ENCODE assay signal across 8 cellular contexts in the genomic region with DNA sequence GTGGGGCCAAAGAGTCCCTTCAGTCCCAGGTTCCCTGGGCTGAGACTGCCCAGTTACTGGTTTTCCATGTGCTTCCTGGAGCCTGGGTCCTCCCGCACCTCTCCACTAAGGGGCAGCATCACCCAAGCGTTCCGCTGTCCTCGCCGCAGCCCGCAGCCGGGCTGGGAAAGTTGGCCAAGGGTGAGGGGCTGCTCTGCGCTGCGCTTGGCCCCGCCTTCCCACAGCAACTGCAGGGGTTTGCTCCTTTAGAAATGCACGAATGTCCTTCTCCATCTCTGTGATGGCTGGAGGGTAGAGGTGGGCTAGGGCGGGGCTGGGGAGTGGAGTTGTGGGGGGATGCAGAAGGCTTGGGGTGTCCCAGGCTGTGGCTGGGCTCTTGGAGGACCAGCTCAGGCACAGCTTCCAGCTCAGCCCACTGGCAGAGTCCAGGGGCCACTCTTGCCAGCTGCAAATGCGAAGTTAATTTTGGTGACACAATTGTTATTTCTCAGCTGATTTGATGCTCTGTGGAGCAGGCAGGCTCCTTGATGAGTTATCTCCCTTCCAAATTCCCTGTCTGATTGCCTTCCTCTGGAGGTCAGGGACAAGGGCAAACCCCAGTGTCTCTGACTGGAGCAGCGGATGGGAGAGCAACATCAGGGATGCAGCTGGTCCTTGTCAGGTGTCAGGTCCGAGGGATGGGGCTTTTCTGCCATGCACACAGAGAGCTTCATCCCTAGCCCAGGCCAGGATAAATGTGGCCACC.
DNase-seq lines count a peak whose midpoint lies in the region; ATAC-seq and TF ChIP-seq lines count a peak whose summit lies in the region.

No MANE protein-coding gene starts in this region.

- ATAC-seq in memory B cell (ENCODE audit: low read depth) (peak; percentile 82), HG03095 (IDR thresholded peaks at IDR 0.05; ENCODE audit: unreplicated experiment) (no peak)

- peaks cover 26% of the 10 kb centered on the region for H3K36me3 Mint-ChIP-seq in activated CD4-positive, alpha-beta memory T cell treated with anti-CD3 and anti-CD28 coated beads, Interleukin-2, amount 10 ng/mL, durations not matched to agents 7 days and 5 days (ENCODE audit: low read depth)
- peaks cover 7% of the 10 kb centered on the region for H3K36me3 Mint-ChIP-seq in memory B cell

- H3K27me3 ChIP-seq in HAP-1 (ENCODE audit: low read depth) (no peaks in the 10 kb centered on the region), stomach (no peaks in the 10 kb centered on the region)

- in situ Hi-C loops in HAP-1 (cut with MboI; ENCODE audit: low sequenced_read_pairs), result loop anchor here (10.0 kb wide), 1 partner anchor 263 kb away; no protein-coding TSS in a partner anchor

- H3K4me1 ChIP-seq in HAP-1 (no peaks in the 10 kb centered on the region), stomach (peaks cover 12 to 40% (median 29%) of the 10 kb centered on the region in 4 donors)

- H3K4me1 Mint-ChIP-seq in activated CD4-positive, alpha-beta memory T cell treated with anti-CD3 and anti-CD28 coated beads, Interleukin-2, amount 10 ng/mL, durations not matched to agents 7 days and 5 days, result peaks cover 43% of the 10 kb centered on the region
- H3K4me1 Mint-ChIP-seq in memory B cell, result peaks cover 35% of the 10 kb centered on the region

- peak overlapping the region; percentile 70 for H3K27ac Mint-ChIP-seq in activated CD4-positive, alpha-beta memory T cell treated with anti-CD3 and anti-CD28 coated beads, Interleukin-2, amount 10 ng/mL, durations not matched to agents 7 days and 5 days
- no peak overlapping the region for H3K27ac Mint-ChIP-seq in memory B cell

- no peak overlapping the region for H3K4me3 Mint-ChIP-seq in activated CD4-positive, alpha-beta memory T cell treated with anti-CD3 and anti-CD28 coated beads, Interleukin-2, amount 10 ng/mL, durations not matched to agents 7 days and 5 days
- peak overlapping the region; percentile 38 for H3K4me3 Mint-ChIP-seq in memory B cell

- no peak for TF ChIP-seq EP300 in stomach (IDR thresholded peaks at IDR 0.05)

- H3K27me3 Mint-ChIP-seq in activated CD4-positive, alpha-beta memory T cell treated with anti-CD3 and anti-CD28 coated beads, Interleukin-2, amount 10 ng/mL, durations not matched to agents 7 days and 5 days, result no peaks in the 10 kb centered on the region
- H3K27me3 Mint-ChIP-seq in memory B cell, result no peaks in the 10 kb centered on the region

- no peak for TF ChIP-seq POLR2A in stomach (IDR thresholded peaks at IDR 0.05)

- CTCF ChIA-PET in activated CD4-positive, alpha-beta memory T cell treated with anti-CD3 and anti-CD28 coated beads, Interleukin-2, amount 10 ng/mL, durations not matched to agents 7 days and 5 days (lab: Charles Lee), result interaction anchor here (0.6 to 9.3 kb wide), 14 partner anchors 9 to 1587 kb away, joined by 3 to 164 read pairs (median 4); no protein-coding TSS in a partner anchor

- H3K4me3 ChIP-seq in HAP-1 (no peak overlapping the region), stomach (no peak overlapping the region)

- intact Hi-C loops in stomach (cut with DNase I; ENCODE audit: low total_unique reads), result loop anchor here (5.0 kb wide), 1 partner anchor 130 kb away; no protein-coding TSS in a partner anchor

- H3K27ac ChIP-seq in C4-2B (no peak overlapping the region), stomach (no peak overlapping the region)

- peak; percentile 90 for TF ChIP-seq CTCF in C4-2B (conservative IDR thresholded peaks at IDR 0.05)
- TF ChIP-seq CTCF in stomach (IDR thresholded peaks at IDR 0.05), result peak in 5 of 7 experiments; percentile 77 to 87 (median 85)

- H3K9me3 ChIP-seq in HAP-1, result no peaks in the 10 kb centered on the region
- no peaks in the 10 kb centered on the region for H3K9me3 ChIP-seq in stomach

- 16 to 25% (median 20%) methylated on average over 8 to 15 of the region's 15 CpGs for WGBS in stomach, 5 donors

- DNase-seq in HAP-1 (ENCODE audit: low spot score in 2 of 2), result peak; percentile 69 to 86
- DNase-seq in NCI-H524 (lab: John Stamatoyannopoulos, UW), result peak; percentile 40 to 84
- DNase-seq in activated CD4-positive, alpha-beta memory T cell treated with anti-CD3 and anti-CD28 coated beads, Interleukin-2, amount 10 ng/mL, durations not matched to agents 7 days and 5 days, result peak; percentile 69
- DNase-seq in effector CD4-positive, alpha-beta T cell, result peak; percentile 62
- peak; percentile 61 to 68 for DNase-seq in memory B cell (ENCODE audit: low spot score in 2 of 2)
- DNase-seq in stomach, result peak; percentile 73

- H3K36me3 ChIP-seq in HAP-1 (replicated peaks) (no peaks in the 10 kb centered on the region), stomach (peaks cover 0 to 14% (median 2%) of the 10 kb centered on the region in 4 donors)

- POLR2A ChIA-PET in activated CD4-positive, alpha-beta memory T cell treated with anti-CD3 and anti-CD28 coated beads, Interleukin-2, amount 10 ng/mL, durations not matched to agents 7 days and 5 days (lab: Charles Lee), result interaction anchor here (0.9 to 11.6 kb wide), 4 partner anchors 15 to 130 kb away, joined by 3 to 204 read pairs (median 8); a partner anchor contains a TSS

- no peaks in the 10 kb centered on the region for H3K9me3 Mint-ChIP-seq in activated CD4-positive, alpha-beta memory T cell treated with anti-CD3 and anti-CD28 coated beads, Interleukin-2, amount 10 ng/mL, durations not matched to agents 7 days and 5 days
- no peaks in the 10 kb centered on the region for H3K9me3 Mint-ChIP-seq in memory B cell
